Comparison of ENCODE assay signal across 8 cellular contexts in the genomic region with DNA sequence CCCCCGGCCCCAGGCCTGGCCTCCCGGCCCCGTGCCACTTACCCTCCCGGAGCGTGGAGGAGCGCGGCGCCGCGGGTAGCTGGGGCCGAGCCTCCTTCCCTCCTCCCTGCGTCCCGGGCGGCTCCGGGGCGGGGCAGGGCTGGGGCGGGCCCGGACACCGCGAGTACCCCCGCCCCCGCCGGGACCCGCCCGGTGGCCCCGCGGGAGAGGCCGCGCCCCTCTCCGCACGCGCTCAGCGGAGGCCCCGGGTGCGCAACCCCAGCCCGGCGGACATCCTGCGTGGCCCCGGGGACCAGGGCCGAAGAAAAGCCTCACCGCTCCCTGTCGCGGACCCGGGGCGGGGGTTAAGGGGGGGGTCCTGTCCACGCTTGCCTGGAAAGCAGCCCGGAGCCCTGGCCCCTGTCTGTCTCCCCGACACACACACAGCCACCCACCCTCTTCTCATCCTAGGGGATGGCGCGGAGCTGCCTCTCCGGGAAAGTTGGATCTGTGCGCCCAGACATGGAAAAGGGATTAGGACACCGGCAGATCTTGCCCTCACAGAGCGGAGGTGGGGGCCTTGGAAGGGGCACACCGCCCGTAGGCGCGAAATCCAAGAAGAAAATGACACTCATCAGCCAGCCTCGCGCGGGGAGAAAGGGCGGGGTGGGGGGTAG. TPM values are rescaled to one million over a fixed set of nuclear protein-coding genes. Genes with fewer than 3 reads are reported as not detected.
DNase-seq lines count a peak whose midpoint lies in the region; ATAC-seq and TF ChIP-seq lines count a peak whose summit lies in the region.

A gene with protein sequence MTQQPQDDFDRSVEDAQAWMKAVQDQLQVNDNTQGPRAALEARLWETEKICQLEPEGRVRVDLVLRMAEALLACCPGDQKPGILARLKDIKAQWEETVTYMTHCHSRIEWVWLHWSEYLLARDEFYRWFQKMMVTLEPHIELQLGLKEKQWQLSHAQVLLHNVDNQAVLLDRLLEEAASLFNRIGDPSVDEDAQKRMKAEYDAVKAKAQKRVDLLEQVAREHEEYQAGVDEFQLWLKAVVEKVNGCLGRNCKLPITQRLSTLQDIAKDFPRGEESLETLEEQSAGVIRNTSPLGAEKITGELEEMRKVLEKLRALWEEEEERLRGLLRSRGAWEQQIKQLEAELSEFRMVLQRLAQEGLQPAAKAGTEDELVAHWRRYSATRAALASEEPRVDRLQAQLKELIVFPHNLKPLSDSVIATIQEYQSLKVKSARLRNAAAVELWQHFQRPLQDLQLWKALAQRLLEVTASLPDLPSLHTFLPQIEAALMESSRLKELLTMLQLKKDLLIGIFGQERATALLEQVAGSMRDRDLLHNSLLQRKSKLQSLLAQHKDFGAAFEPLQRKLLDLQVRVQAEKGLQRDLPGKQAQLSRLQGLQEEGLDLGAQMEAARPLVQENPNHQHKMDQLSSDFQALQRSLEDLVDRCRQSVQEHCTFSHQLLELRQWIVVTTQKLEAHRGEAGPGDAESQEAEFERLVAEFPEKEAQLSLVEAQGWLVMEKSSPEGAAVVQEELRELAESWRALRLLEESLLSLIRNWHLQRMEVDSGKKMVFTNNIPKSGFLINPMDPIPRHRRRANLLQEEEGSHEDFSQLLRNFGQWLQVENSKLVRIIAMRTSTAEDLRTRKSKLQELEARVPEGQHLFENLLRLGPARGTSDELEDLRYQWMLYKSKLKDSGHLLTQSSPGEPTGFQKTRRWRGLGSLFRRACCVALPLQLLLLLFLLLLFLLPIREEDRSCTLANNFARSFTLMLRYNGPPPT (minus strand): TSS at position 97 of the 656 bp plus-strand sequence. CDS start 40,829 bp downstream, outside the sequence.

- no peak for DNase-seq in BJ (ENCODE audit: low read depth)
- peak; percentile 68 for DNase-seq in UCSD-AML1 (lab: John Stamatoyannopoulos, UW; ENCODE audit: unreplicated experiment)
- peak in 1 of 10 donors; percentile 61 for DNase-seq in dorsolateral prefrontal cortex
- DNase-seq in lung (ENCODE audit: low spot score): no peak
- DNase-seq in substantia nigra (lab: John Stamatoyannopoulos, UW): peak in 9 of 49 donors; percentile 35 to 80 (median 48)
- no peak for DNase-seq in NCI-H1694 treated with DMSO at 0.1 percent for 48 hours (lab: John Stamatoyannopoulos, UW)

- H3K27me3 ChIP-seq in BJ (ENCODE audit: control insufficient read depth, insufficient read depth, low read length) (no peaks in the 10 kb centered on the region), dorsolateral prefrontal cortex (no peaks in the 10 kb centered on the region), lung (ENCODE audit: control insufficient read depth, insufficient read depth) (no peaks in the 10 kb centered on the region)

- H3K27ac ChIP-seq in dorsolateral prefrontal cortex: peak within 1 kb of the TSS; percentile 6 to 92 (median 80)
- peak within 1 kb of the TSS; percentile 62 to 73 for H3K27ac ChIP-seq in lung (ENCODE audit: low read depth in 1 of 2, low read length in 1 of 2)
- peak within 1 kb of the TSS; percentile 63 for H3K27ac ChIP-seq in substantia nigra (ENCODE audit: low read depth, low read length, poor library complexity, severe bottlenecking)

- peaks cover 6 to 36% of the 10 kb centered on the region in 2 donors for H3K4me1 ChIP-seq in lung (ENCODE audit: control insufficient read depth in 2 of 2, insufficient read depth in 2 of 2, low read length in 2 of 2)

- intact Hi-C loops in dorsolateral prefrontal cortex (cut with DNase I): loop anchor here in 1 of 2 donors (5.0 kb wide), 1 partner anchor 54 kb away; no protein-coding TSS in a partner anchor

- 11 to 22% methylated on average over 47 to 62 of the region's 62 CpGs for WGBS in lung, 2 donors

- H3K9me3 ChIP-seq in lung (ENCODE audit: control insufficient read depth in 2 of 2, insufficient read depth in 1 of 2, low read length in 1 of 2): no peaks in the 10 kb centered on the region

- TF ChIP-seq CTCF in BJ (IDR thresholded peaks at IDR 0.05; ENCODE audit: insufficient read depth, low read depth, low read length) (no peak), dorsolateral prefrontal cortex (IDR thresholded peaks at IDR 0.05 in 54 of 56, conservative IDR thresholded peaks at IDR 0.05 in 2 of 56; ENCODE audit: low read depth in 1 of 56, partially characterized antibody in 56 of 56) (no peak), lung (IDR thresholded peaks at IDR 0.05; ENCODE audit: control extremely low read depth, extremely low read depth) (no peak)

- CTCF ChIA-PET in BJ (lab: Yijun Ruan, JAX): interaction anchor here (1.0 to 5.0 kb wide), 4 partner anchors 10 to 73 kb away, joined by 3 to 32 read pairs (median 12); no protein-coding TSS in a partner anchor

- H3K36me3 ChIP-seq in BJ (ENCODE audit: control insufficient read depth, insufficient read depth, low read length): no peaks in the 10 kb centered on the region
- no peaks in the 10 kb centered on the region for H3K36me3 ChIP-seq in lung (ENCODE audit: control insufficient read depth in 2 of 2, insufficient read depth in 2 of 2, low read length in 2 of 2)

- POLR2A ChIA-PET in BJ (lab: Charles Lee): interaction anchor here (0.6 kb wide), 1 partner anchor 8 kb away, joined by 3 read pairs; no protein-coding TSS in a partner anchor

- H3K4me3 ChIP-seq in BJ (ENCODE audit: low read depth, low read length): peak within 1 kb of the TSS; percentile 60
- peak within 1 kb of the TSS; percentile 47 to 85 (median 74) for H3K4me3 ChIP-seq in dorsolateral prefrontal cortex
- H3K4me3 ChIP-seq in lung: peak within 1 kb of the TSS; percentile 33

- ATAC-seq in GM19351 (IDR thresholded peaks at IDR 0.05; ENCODE audit: unreplicated experiment) (peak; percentile 44), HG03439 (IDR thresholded peaks at IDR 0.05; ENCODE audit: unreplicated experiment) (peak; percentile 39), lung (ENCODE audit: insufficient read depth, low FRiP score) (peak; percentile 75)

RNA-seq across cellular contexts. Expression of the gene that starts here (rescaled TPM):
- polyA plus RNA-seq in BJ (2011; rRNA removed) (3.5 TPM in 2 replicates), lung (1 to 10 TPM; 2.7 to 3.7 TPM)
- polyA minus RNA-seq in BJ (2011; rRNA and poly(A)+ RNA removed): 6.0 and 6.1 TPM in 2 replicates
- total RNA-seq in dorsolateral prefrontal cortex (10 to 100 TPM in 85 of 120 experiments, 1 to 10 TPM in 35; 5.1 to 41.5 (median 12.5) TPM), lung (10 to 100 TPM in 1 of 2 donors, 1 to 10 TPM in 1; 8.4 to 30.5 TPM)
